In the genomic region with DNA sequence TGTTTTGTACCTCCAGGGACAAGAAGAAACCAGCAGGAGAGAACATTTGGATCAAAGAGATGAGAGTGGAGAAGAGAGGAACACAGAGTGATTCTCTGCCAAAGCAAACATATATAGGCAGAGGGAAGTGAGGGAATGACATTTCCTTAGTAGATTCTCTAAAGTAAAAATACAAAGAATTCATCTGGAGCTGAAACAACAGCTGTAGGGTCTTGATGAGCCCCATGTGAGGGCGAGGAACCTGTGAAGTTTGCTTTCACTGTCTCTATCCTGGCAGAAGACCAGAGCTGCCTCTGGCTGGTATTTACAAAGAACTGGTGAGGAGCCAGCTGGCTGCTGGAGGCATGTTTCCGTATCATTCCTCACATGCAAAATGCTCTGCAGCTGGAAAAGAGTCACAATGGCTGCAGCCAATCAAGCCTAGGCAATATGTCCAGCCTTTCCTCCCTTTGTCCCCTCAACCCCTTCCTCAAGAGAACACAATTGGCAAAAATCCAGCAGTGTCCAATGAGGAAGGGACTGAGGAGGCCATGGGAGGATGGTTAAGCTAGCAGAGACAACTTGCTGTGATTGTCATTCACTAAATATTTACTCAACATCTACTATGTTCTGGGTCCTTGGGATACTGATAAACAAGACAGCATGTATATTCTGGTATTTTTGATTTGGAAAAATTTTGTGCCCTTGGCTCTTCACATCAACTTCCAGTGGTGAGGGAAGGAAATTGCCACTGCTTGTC, we compare ENCODE assay signal across 8 cellular contexts.
DNase-seq lines count a peak whose midpoint lies in the region; ATAC-seq and TF ChIP-seq lines count a peak whose summit lies in the region.

No MANE protein-coding gene starts in this region.

- H3K27me3 ChIP-seq in ACC112 (ENCODE audit: insufficient read depth, low read length) (no peaks in the 10 kb centered on the region), dorsolateral prefrontal cortex (no peaks in the 10 kb centered on the region)

- H3K79me2 ChIP-seq in ACC112 (ENCODE audit: control insufficient read depth, insufficient read depth, low read length, unreplicated experiment): no peaks in the 10 kb centered on the region

- peak overlapping the region; percentile 50 for H2AFZ ChIP-seq in ACC112 (ENCODE audit: low read length, unreplicated experiment)

- peak; percentile 81 for DNase-seq in NCI-H2171 treated with DMSO at 0.1 percent for 48 hours (lab: John Stamatoyannopoulos, UW)
- DNase-seq in dorsolateral prefrontal cortex: peak in 8 of 10 donors; percentile 16 to 66 (median 52)
- DNase-seq in mucosa of gallbladder (ENCODE audit: low spot score): peak; percentile 76
- no peak for DNase-seq in stimulated activated CD4-positive, alpha-beta T cell treated with anti-CD3 and anti-CD28 coated beads, Interleukin-2, amount 100 ng/mL, for 48 hours
- DNase-seq in AML-193 (lab: John Stamatoyannopoulos, UW): no peak
- no peak for DNase-seq in effector CD8-positive, alpha-beta T cell (lab: John Stamatoyannopoulos, UW)

- TF ChIP-seq CTCF in dorsolateral prefrontal cortex (IDR thresholded peaks at IDR 0.05 in 54 of 56, conservative IDR thresholded peaks at IDR 0.05 in 2 of 56; ENCODE audit: low read depth in 1 of 56, partially characterized antibody in 56 of 56): no peak

- no peaks in the 10 kb centered on the region for H3K36me3 ChIP-seq in ACC112 (ENCODE audit: insufficient read depth, low read length)

- intact Hi-C loops in dorsolateral prefrontal cortex (cut with DNase I): no loop called here

- H3K27ac ChIP-seq in ACC112 (ENCODE audit: low read depth, low read length) (peak overlapping the region; percentile 65), dorsolateral prefrontal cortex (peak overlapping the region in 51 of 59 donors; percentile 2 to 88 (median 54))

- peaks cover 13% of the 10 kb centered on the region for H3K4me1 ChIP-seq in ACC112 (ENCODE audit: control insufficient read depth, insufficient read depth, low read length, unreplicated experiment)

- H3K4me3 ChIP-seq in ACC112 (ENCODE audit: low read depth, low read length) (peak overlapping the region; percentile 35; the same call in 1 of the 2 replicates), dorsolateral prefrontal cortex (no peak overlapping the region)

- ATAC-seq in GM19397 (IDR thresholded peaks at IDR 0.05; ENCODE audit: unreplicated experiment): no peak

Comparison
In these comparisons a context has a peak if more than half of its experiments do, and no peak if none do; other contexts are left out.
1. DNase-seq: peak in NCI-H2171 treated with DMSO at 0.1 percent for 48 hours (single experiment), dorsolateral prefrontal cortex (8 of 10) and mucosa of gallbladder (single experiment); none in stimulated activated CD4-positive, alpha-beta T cell treated with anti-CD3 and anti-CD28 coated beads, Interleukin-2, amount 100 ng/mL, for 48 hours (0 of 2), AML-193 (0 of 2) and effector CD8-positive, alpha-beta T cell (single experiment).